1 cellular context compared by ENCODE assay signal in the genomic region with DNA sequence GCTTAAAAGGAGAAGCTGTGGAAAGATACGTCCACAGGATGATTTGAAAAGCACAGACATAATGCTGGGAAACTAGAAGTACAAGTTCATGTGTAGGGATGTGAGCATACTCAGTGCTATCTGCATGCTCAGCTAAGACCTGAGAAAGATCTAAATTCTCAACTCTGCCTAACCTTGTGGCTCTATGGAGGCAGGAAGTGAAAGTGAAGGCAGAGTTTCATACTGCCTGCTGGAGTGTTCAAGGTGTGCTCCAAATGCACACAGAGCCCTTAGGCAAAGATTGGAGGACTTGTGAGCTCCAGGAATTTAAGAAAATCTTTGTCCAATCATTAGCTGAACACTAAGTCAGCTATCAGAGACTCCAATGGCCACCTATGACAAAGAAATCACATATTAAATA.
TF ChIP-seq lines count a peak whose summit lies in the region.

No MANE protein-coding gene starts in this region.

TF ChIP-seq in SK-N-SH treated with all-trans-retinoic acid at 6 μM for 48 hours, 23 proteins besides CTCF, POLR2A, EP300 and RAD21 (continued from another document):
- TF ChIP-seq, protein P1, sequence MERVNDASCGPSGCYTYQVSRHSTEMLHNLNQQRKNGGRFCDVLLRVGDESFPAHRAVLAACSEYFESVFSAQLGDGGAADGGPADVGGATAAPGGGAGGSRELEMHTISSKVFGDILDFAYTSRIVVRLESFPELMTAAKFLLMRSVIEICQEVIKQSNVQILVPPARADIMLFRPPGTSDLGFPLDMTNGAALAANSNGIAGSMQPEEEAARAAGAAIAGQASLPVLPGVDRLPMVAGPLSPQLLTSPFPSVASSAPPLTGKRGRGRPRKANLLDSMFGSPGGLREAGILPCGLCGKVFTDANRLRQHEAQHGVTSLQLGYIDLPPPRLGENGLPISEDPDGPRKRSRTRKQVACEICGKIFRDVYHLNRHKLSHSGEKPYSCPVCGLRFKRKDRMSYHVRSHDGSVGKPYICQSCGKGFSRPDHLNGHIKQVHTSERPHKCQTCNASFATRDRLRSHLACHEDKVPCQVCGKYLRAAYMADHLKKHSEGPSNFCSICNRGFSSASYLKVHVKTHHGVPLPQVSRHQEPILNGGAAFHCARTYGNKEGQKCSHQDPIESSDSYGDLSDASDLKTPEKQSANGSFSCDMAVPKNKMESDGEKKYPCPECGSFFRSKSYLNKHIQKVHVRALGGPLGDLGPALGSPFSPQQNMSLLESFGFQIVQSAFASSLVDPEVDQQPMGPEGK (CRISPR knock-in tag; IDR thresholded peaks at IDR 0.05; ENCODE audit: borderline replicate concordance) = no peak
- TF ChIP-seq, protein P2, sequence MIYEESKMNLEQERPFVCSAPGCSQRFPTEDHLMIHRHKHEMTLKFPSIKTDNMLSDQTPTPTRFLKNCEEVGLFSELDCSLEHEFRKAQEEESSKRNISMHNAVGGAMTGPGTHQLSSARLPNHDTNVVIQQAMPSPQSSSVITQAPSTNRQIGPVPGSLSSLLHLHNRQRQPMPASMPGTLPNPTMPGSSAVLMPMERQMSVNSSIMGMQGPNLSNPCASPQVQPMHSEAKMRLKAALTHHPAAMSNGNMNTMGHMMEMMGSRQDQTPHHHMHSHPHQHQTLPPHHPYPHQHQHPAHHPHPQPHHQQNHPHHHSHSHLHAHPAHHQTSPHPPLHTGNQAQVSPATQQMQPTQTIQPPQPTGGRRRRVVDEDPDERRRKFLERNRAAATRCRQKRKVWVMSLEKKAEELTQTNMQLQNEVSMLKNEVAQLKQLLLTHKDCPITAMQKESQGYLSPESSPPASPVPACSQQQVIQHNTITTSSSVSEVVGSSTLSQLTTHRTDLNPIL (CRISPR knock-in tag; IDR thresholded peaks at IDR 0.05; ENCODE audit: low read depth) = no peak
- no peak for TF ChIP-seq ZC3H10 (CRISPR knock-in tag; IDR thresholded peaks at IDR 0.05)
- TF ChIP-seq ZFP30 (CRISPR knock-in tag; IDR thresholded peaks at IDR 0.05) = no peak
- TF ChIP-seq TOX (CRISPR knock-in tag; IDR thresholded peaks at IDR 0.05; ENCODE audit: borderline replicate concordance) = no peak
- TF ChIP-seq, protein P3, sequence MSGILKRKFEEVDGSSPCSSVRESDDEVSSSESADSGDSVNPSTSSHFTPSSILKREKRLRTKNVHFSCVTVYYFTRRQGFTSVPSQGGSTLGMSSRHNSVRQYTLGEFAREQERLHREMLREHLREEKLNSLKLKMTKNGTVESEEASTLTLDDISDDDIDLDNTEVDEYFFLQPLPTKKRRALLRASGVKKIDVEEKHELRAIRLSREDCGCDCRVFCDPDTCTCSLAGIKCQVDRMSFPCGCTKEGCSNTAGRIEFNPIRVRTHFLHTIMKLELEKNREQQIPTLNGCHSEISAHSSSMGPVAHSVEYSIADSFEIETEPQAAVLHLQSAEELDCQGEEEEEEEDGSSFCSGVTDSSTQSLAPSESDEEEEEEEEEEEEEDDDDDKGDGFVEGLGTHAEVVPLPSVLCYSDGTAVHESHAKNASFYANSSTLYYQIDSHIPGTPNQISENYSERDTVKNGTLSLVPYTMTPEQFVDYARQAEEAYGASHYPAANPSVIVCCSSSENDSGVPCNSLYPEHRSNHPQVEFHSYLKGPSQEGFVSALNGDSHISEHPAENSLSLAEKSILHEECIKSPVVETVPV (CRISPR knock-in tag; IDR thresholded peaks at IDR 0.05) = no peak
- no peak for TF ChIP-seq ZNF8 (CRISPR knock-in tag; IDR thresholded peaks at IDR 0.05)
- TF ChIP-seq GLIS3 (CRISPR knock-in tag; IDR thresholded peaks at IDR 0.05) = no peak
- TF ChIP-seq ARNTL (CRISPR knock-in tag; IDR thresholded peaks at IDR 0.05; ENCODE audit: borderline replicate concordance, low read depth) = no peak
- no peak for TF ChIP-seq ISL1 (CRISPR knock-in tag; IDR thresholded peaks at IDR 0.05)
- no peak for TF ChIP-seq ZFP3 (CRISPR knock-in tag; IDR thresholded peaks at IDR 0.05)
- TF ChIP-seq OSR1 (CRISPR knock-in tag; IDR thresholded peaks at IDR 0.05) = no peak
- TF ChIP-seq BACH2 (CRISPR knock-in tag; IDR thresholded peaks at IDR 0.05; ENCODE audit: borderline replicate concordance) = no peak
- no peak for TF ChIP-seq PPARA (CRISPR knock-in tag; IDR thresholded peaks at IDR 0.05; ENCODE audit: borderline replicate concordance)
